ENCODE assay signal across 2 cellular contexts in the genomic region with DNA sequence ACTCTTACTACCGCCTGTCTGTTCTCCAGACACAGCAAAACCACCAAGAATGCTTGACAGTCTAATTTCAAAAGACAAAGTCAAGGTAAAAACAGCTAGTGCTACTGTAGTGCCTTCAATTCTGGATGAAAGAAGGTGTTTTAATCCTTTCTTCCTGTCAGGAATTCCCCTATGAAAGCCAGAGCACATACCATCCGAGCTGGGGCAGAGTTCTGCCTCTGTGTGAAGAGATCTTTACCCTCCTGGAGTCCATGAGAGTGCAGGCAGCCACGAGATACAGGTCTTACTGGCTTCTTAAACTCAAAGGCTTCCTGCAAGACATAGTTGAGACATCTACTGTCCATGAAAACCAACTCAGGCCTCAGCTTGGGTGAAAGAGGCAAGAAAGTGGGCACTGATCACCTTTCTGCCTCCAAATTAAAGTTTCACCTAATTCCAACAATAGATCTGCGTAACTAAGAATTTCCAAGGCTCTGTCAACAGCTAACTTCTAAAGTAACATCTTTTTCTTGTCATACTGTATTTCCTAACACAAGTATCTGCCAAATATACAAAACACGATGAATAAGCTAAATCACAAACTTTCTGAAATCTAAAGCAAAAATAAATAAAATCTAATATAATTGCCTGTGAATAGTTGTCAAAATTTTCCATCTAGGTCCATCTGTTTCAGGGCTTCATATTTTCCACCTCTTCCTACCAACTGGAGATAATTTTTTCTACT.
TF ChIP-seq lines count a peak whose summit lies in the region.

No MANE protein-coding gene starts in this region.

TF ChIP-seq in GM23338, 12 proteins besides CTCF, POLR2A, EP300 and RAD21 (continues in another document):
- TF ChIP-seq, protein P1, sequence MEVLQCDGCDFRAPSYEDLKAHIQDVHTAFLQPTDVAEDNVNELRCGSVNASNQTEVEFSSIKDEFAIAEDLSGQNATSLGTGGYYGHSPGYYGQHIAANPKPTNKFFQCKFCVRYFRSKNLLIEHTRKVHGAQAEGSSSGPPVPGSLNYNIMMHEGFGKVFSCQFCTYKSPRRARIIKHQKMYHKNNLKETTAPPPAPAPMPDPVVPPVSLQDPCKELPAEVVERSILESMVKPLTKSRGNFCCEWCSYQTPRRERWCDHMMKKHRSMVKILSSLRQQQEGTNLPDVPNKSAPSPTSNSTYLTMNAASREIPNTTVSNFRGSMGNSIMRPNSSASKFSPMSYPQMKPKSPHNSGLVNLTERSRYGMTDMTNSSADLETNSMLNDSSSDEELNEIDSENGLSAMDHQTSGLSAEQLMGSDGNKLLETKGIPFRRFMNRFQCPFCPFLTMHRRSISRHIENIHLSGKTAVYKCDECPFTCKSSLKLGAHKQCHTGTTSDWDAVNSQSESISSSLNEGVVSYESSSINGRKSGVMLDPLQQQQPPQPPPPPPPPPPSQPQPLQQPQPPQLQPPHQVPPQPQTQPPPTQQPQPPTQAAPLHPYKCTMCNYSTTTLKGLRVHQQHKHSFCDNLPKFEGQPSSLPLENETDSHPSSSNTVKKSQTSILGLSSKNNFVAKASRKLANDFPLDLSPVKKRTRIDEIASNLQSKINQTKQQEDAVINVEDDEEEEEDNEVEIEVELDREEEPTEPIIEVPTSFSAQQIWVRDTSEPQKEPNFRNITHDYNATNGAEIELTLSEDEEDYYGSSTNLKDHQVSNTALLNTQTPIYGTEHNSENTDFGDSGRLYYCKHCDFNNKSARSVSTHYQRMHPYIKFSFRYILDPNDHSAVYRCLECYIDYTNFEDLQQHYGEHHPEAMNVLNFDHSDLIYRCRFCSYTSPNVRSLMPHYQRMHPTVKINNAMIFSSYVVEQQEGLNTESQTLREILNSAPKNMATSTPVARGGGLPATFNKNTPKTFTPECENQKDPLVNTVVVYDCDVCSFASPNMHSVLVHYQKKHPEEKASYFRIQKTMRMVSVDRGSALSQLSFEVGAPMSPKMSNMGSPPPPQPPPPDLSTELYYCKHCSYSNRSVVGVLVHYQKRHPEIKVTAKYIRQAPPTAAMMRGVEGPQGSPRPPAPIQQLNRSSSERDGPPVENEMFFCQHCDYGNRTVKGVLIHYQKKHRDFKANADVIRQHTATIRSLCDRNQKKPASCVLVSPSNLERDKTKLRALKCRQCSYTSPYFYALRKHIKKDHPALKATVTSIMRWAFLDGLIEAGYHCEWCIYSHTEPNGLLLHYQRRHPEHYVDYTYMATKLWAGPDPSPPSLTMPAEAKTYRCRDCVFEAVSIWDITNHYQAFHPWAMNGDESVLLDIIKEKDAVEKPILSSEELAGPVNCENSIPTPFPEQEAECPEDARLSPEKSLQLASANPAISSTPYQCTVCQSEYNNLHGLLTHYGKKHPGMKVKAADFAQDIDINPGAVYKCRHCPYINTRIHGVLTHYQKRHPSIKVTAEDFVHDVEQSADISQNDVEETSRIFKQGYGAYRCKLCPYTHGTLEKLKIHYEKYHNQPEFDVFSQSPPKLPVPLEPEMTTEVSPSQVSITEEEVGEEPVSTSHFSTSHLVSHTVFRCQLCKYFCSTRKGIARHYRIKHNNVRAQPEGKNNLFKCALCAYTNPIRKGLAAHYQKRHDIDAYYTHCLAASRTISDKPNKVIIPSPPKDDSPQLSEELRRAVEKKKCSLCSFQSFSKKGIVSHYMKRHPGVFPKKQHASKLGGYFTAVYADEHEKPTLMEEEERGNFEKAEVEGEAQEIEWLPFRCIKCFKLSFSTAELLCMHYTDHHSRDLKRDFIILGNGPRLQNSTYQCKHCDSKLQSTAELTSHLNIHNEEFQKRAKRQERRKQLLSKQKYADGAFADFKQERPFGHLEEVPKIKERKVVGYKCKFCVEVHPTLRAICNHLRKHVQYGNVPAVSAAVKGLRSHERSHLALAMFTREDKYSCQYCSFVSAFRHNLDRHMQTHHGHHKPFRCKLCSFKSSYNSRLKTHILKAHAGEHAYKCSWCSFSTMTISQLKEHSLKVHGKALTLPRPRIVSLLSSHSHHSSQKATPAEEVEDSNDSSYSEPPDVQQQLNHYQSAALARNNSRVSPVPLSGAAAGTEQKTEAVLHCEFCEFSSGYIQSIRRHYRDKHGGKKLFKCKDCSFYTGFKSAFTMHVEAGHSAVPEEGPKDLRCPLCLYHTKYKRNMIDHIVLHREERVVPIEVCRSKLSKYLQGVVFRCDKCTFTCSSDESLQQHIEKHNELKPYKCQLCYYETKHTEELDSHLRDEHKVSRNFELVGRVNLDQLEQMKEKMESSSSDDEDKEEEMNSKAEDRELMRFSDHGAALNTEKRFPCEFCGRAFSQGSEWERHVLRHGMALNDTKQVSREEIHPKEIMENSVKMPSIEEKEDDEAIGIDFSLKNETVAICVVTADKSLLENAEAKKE (CRISPR knock-in tag; IDR thresholded peaks at IDR 0.05), result no peak
- TF ChIP-seq NANOG (IDR thresholded peaks at IDR 0.05; ENCODE audit: borderline replicate concordance) (no peak), REST (IDR thresholded peaks at IDR 0.05; ENCODE audit: unreplicated experiment) (no peak), STAT1 (IDR thresholded peaks at IDR 0.05; ENCODE audit: unreplicated experiment) (no peak), POLR2AphosphoS5 (IDR thresholded peaks at IDR 0.05; ENCODE audit: low read depth) (no peak), ZNF114 (CRISPR knock-in tag; IDR thresholded peaks at IDR 0.05) (no peak), EZH2 (IDR thresholded peaks at IDR 0.05; ENCODE audit: low read depth, unreplicated experiment) (no peak)
- TF ChIP-seq, protein P2, sequence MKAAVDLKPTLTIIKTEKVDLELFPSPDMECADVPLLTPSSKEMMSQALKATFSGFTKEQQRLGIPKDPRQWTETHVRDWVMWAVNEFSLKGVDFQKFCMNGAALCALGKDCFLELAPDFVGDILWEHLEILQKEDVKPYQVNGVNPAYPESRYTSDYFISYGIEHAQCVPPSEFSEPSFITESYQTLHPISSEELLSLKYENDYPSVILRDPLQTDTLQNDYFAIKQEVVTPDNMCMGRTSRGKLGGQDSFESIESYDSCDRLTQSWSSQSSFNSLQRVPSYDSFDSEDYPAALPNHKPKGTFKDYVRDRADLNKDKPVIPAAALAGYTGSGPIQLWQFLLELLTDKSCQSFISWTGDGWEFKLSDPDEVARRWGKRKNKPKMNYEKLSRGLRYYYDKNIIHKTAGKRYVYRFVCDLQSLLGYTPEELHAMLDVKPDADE (IDR thresholded peaks at IDR 0.05), result no peak

TF ChIP-seq in IMR-90, 13 proteins besides CTCF, POLR2A, EP300 and RAD21:
- TF ChIP-seq RCOR1 (IDR thresholded peaks at IDR 0.05; ENCODE audit: insufficient replicate concordance, low read length) (no peak), MAZ (IDR thresholded peaks at IDR 0.05; ENCODE audit: borderline replicate concordance, low read depth, low read length) (no peak), RFX5 (IDR thresholded peaks at IDR 0.05; ENCODE audit: low read depth, low read length) (no peak), SMC3 (IDR thresholded peaks at IDR 0.05; ENCODE audit: low read depth, low read length) (no peak), CHD1 (IDR thresholded peaks at IDR 0.05; ENCODE audit: low read depth, low read length) (no peak)
